1 cellular context compared by ENCODE assay signal in the genomic region with DNA sequence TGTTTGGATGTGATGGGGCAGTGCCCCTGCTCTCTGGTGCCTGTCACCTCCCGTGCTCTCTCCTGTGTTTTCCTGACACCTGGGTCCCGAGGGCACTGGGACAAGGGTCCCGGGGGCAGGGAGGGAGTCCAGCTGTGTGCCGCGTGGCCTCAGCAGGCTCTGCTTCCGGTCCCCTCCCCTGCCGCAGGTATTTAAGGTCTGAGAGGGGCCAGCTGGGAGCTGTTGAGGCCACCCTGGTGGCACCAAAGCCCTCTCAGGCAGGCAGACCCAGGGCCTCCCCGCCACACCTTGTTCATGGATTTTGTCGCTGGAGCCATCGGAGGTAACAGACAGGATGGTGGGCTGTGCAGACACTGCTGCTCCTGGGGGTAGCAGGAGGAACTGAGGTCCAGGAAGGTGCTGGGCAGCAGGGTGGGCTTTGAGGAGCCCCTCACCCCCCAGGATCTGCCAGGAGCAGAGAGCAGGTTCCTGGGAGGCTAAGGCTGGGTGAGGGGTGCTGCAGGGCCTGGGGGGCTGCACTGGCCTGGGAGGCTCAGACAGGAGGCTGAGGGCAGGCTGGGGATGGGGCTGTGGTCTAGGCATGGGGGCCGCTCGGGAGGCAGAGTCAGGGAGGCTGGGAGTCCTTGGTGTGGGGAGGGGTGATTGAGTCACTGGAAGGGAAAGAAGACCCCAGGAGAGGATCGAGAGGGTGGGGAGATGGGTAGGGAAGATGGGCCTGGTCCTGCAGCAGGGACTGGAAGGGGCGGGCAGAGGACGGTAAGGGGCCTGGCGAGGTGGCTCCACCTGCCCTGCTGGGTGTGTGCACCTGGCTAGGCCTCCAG.
TF ChIP-seq lines count a peak whose summit lies in the region.

Gene SLC25A47 (plus strand): TSS at position 219 of the 821 bp plus-strand sequence. CDS start 76 bp downstream, at position 295.

TF ChIP-seq in HepG2, 621 proteins besides CTCF, POLR2A, EP300 and RAD21 (continued from another document and continues in another):
- TF ChIP-seq ZGPAT (CRISPR knock-in tag; IDR thresholded peaks at IDR 0.05), result no peak
- peak; percentile 89; the same call in 1 of the 2 replicates for TF ChIP-seq MLX (CRISPR knock-in tag; IDR thresholded peaks at IDR 0.05)
- TF ChIP-seq ZNF121 (CRISPR knock-in tag; IDR thresholded peaks at IDR 0.05), result peak; percentile 7; the same call in 1 of the 2 replicates
- TF ChIP-seq ZNF331 (CRISPR knock-in tag; IDR thresholded peaks at IDR 0.05), result no peak
- no peak for TF ChIP-seq ZBTB3 (CRISPR knock-in tag; IDR thresholded peaks at IDR 0.05; ENCODE audit: borderline replicate concordance, low read depth)
- no peak for TF ChIP-seq CC2D1A (CRISPR knock-in tag; IDR thresholded peaks at IDR 0.05)
- TF ChIP-seq, protein P1, sequence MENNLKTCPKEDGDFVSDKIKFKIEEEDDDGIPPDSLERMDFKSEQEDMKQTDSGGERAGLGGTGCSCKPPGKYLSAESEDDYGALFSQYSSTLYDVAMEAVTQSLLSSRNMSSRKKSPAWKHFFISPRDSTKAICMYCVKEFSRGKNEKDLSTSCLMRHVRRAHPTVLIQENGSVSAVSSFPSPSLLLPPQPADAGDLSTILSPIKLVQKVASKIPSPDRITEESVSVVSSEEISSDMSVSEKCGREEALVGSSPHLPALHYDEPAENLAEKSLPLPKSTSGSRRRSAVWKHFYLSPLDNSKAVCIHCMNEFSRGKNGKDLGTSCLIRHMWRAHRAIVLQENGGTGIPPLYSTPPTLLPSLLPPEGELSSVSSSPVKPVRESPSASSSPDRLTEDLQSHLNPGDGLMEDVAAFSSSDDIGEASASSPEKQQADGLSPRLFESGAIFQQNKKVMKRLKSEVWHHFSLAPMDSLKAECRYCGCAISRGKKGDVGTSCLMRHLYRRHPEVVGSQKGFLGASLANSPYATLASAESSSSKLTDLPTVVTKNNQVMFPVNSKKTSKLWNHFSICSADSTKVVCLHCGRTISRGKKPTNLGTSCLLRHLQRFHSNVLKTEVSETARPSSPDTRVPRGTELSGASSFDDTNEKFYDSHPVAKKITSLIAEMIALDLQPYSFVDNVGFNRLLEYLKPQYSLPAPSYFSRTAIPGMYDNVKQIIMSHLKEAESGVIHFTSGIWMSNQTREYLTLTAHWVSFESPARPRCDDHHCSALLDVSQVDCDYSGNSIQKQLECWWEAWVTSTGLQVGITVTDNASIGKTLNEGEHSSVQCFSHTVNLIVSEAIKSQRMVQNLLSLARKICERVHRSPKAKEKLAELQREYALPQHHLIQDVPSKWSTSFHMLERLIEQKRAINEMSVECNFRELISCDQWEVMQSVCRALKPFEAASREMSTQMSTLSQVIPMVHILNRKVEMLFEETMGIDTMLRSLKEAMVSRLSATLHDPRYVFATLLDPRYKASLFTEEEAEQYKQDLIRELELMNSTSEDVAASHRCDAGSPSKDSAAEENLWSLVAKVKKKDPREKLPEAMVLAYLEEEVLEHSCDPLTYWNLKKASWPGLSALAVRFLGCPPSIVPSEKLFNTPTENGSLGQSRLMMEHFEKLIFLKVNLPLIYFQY (CRISPR knock-in tag; IDR thresholded peaks at IDR 0.05; ENCODE audit: borderline replicate concordance), result no peak
- peak; percentile 90 for TF ChIP-seq ZNF670 (CRISPR knock-in tag; IDR thresholded peaks at IDR 0.05; ENCODE audit: borderline replicate concordance)
- TF ChIP-seq PPARG (CRISPR knock-in tag; conservative IDR thresholded peaks at IDR 0.05), result peak; percentile 99
- no peak for TF ChIP-seq BRCA1 (CRISPR knock-in tag; IDR thresholded peaks at IDR 0.05)
- TF ChIP-seq PRPF4 (IDR thresholded peaks at IDR 0.05; ENCODE audit: low read depth, low read length, poor library complexity, severe bottlenecking), result no peak
- peak; percentile 82 for TF ChIP-seq ZNF414 (CRISPR knock-in tag; IDR thresholded peaks at IDR 0.05)
- peak; percentile 83; the same call in 1 of the 2 replicates for TF ChIP-seq HIC2 (CRISPR knock-in tag; IDR thresholded peaks at IDR 0.05; ENCODE audit: low read depth)
- no peak for TF ChIP-seq PAX8 (CRISPR knock-in tag; IDR thresholded peaks at IDR 0.05; ENCODE audit: borderline replicate concordance)
- TF ChIP-seq HHEX (CRISPR knock-in tag; IDR thresholded peaks at IDR 0.05), result no peak
- TF ChIP-seq ZNF782 (CRISPR knock-in tag; IDR thresholded peaks at IDR 0.05; ENCODE audit: borderline replicate concordance), result no peak
- no peak for TF ChIP-seq ZNF282 (IDR thresholded peaks at IDR 0.05; ENCODE audit: partially characterized antibody)
- no peak for TF ChIP-seq RERE (CRISPR knock-in tag; IDR thresholded peaks at IDR 0.05; ENCODE audit: low read depth)
- peak; percentile 58; the same call in 1 of the 2 replicates for TF ChIP-seq ZNF460 (CRISPR knock-in tag; IDR thresholded peaks at IDR 0.05; ENCODE audit: borderline replicate concordance)
- peak; percentile 52; the same call in 1 of the 2 replicates for TF ChIP-seq ZNF33B (CRISPR knock-in tag; IDR thresholded peaks at IDR 0.05)
- TF ChIP-seq SMYD3 (CRISPR knock-in tag; IDR thresholded peaks at IDR 0.05), result no peak
- peak; percentile 45 for TF ChIP-seq SP2 (CRISPR knock-in tag; IDR thresholded peaks at IDR 0.05)
- no peak for TF ChIP-seq FOXA3 (CRISPR knock-in tag; IDR thresholded peaks at IDR 0.05)
- TF ChIP-seq ZNF816 (CRISPR knock-in tag; IDR thresholded peaks at IDR 0.05; ENCODE audit: borderline replicate concordance), result peak; percentile 55; the same call in 1 of the 2 replicates
- TF ChIP-seq SIN3B (IDR thresholded peaks at IDR 0.05; ENCODE audit: low read length), result no peak
- peak; percentile 74 for TF ChIP-seq ZNF607 (CRISPR knock-in tag; IDR thresholded peaks at IDR 0.05; ENCODE audit: borderline replicate concordance)
- TF ChIP-seq PRDM15 (CRISPR knock-in tag; IDR thresholded peaks at IDR 0.05), result no peak
- TF ChIP-seq ZNF563 (CRISPR knock-in tag; IDR thresholded peaks at IDR 0.05), result no peak
- TF ChIP-seq, protein P2, sequence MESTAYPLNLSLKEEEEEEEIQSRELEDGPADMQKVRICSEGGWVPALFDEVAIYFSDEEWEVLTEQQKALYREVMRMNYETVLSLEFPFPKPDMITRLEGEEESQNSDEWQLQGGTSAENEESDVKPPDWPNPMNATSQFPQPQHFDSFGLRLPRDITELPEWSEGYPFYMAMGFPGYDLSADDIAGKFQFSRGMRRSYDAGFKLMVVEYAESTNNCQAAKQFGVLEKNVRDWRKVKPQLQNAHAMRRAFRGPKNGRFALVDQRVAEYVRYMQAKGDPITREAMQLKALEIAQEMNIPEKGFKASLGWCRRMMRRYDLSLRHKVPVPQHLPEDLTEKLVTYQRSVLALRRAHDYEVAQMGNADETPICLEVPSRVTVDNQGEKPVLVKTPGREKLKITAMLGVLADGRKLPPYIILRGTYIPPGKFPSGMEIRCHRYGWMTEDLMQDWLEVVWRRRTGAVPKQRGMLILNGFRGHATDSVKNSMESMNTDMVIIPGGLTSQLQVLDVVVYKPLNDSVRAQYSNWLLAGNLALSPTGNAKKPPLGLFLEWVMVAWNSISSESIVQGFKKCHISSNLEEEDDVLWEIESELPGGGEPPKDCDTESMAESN (CRISPR knock-in tag; conservative IDR thresholded peaks at IDR 0.05), result no peak
- TF ChIP-seq ATRX (CRISPR knock-in tag; IDR thresholded peaks at IDR 0.05; ENCODE audit: borderline replicate concordance), result no peak
